ENCODE assay signal across 8 cellular contexts in genomic region chr6:145815351-145815772, GRCh38. TPM values are rescaled to one million over a fixed set of nuclear protein-coding genes. Genes with fewer than 3 reads are reported as not detected.
DNase-seq lines count a peak whose midpoint lies in the region; ATAC-seq and TF ChIP-seq lines count a peak whose summit lies in the region.

No MANE protein-coding gene starts in this region.

- H3K27ac ChIP-seq in A673 (ENCODE audit: low read depth, low read length, poor library complexity, severe bottlenecking) (peak overlapping the region; percentile 87), RWPE1 (peak overlapping the region; percentile 92), endodermal cell (ENCODE audit: low read depth, low read length) (peak overlapping the region; percentile 92)

- no TSS peak for BruUV-seq in A673 (replicated peaks; lab: Mats Ljungman, UMichigan)

- peak overlapping the region; percentile 84 for H3K4me3 ChIP-seq in A673 (ENCODE audit: low read depth, low read length, poor library complexity, severe bottlenecking)
- peak overlapping the region; percentile 92 for H3K4me3 ChIP-seq in endodermal cell (ENCODE audit: low read length)
- H3K4me3 ChIP-seq in mucosa of descending colon = peak overlapping the region; percentile 56

- peaks cover 22% of the 10 kb centered on the region for H3K4me1 ChIP-seq in A673 (ENCODE audit: insufficient read depth, low read length, poor library complexity, severe bottlenecking)
- H3K4me1 ChIP-seq in endodermal cell (ENCODE audit: control insufficient read depth, insufficient read depth, low read length) = peaks cover 8% of the 10 kb centered on the region
- peaks cover 4% of the 10 kb centered on the region for H3K4me1 ChIP-seq in mucosa of descending colon (ENCODE audit: low read depth)

- DNase-seq in A673 (ENCODE audit: low spot score) (no peak), RWPE1 (ENCODE audit: low spot score) (peak; percentile 31), endodermal cell (no peak), mucosa of descending colon (peak in 1 of 3 donors; percentile 30), mesenteric fat pad (ENCODE audit: low spot score) (no peak)

- TF ChIP-seq CTCF in A673 (conservative IDR thresholded peaks at IDR 0.05; ENCODE audit: low read depth, low read length) = no peak
- TF ChIP-seq CTCF in RWPE1 (conservative IDR thresholded peaks at IDR 0.05; ENCODE audit: low read depth) = no peak
- TF ChIP-seq CTCF in endodermal cell (conservative IDR thresholded peaks at IDR 0.05) = no peak
- no peak for TF ChIP-seq CTCF in mucosa of descending colon (IDR thresholded peaks at IDR 0.05)

- H3K27me3 ChIP-seq in A673 (replicated peaks; ENCODE audit: insufficient read depth, low read depth, low read length, poor library complexity) (no peaks in the 10 kb centered on the region), endodermal cell (ENCODE audit: control insufficient read depth, insufficient read depth, low read length, poor library complexity, severe bottlenecking) (no peaks in the 10 kb centered on the region)

- intact Hi-C loops in A673 (cut with micrococcal nuclease; ENCODE audit: unreplicated experiment) = loop anchor here (2.0 kb wide), 1 partner anchor 81 kb away; the partner anchor contains the start of gene EPM2A
- intact Hi-C loops in mucosa of descending colon (cut with DNase I, micrococcal nuclease) = loop anchor here in 1 of 2 donors (10.0 kb wide), 1 partner anchor 81 kb away; the partner anchor contains the start of gene EPM2A

- peak overlapping the region; percentile 96 for H3K27ac Mint-ChIP-seq in endodermal cell

- H3K36me3 Mint-ChIP-seq in endodermal cell (ENCODE audit: low read depth) = no peaks in the 10 kb centered on the region

- POLR2A ChIA-PET in A673 (lab: Charles Lee; ENCODE audit: low non-redundant PET) (interaction anchor here (0.5 kb wide), 1 partner anchor 345 kb away, joined by 4 read pairs; no protein-coding TSS in a partner anchor), RWPE1 (lab: Yijun Ruan, JAX; ENCODE audit: low non-redundant PET) (interaction anchor here (2.6 kb wide), 1 partner anchor 80 kb away, joined by 17 read pairs; the partner anchor contains the start of gene EPM2A)

- peak; percentile 2 for ATAC-seq in GM18498 (IDR thresholded peaks at IDR 0.05; ENCODE audit: unreplicated experiment)
- ATAC-seq in HG03025 (IDR thresholded peaks at IDR 0.05; ENCODE audit: low FRiP score, unreplicated experiment) = peak; percentile 6
- ATAC-seq in mucosa of descending colon = peak; percentile 2
- ATAC-seq in GM18858 (IDR thresholded peaks at IDR 0.05; ENCODE audit: unreplicated experiment) = no peak

- no peaks in the 10 kb centered on the region for H3K9me3 Mint-ChIP-seq in endodermal cell

- no peaks in the 10 kb centered on the region for H3K27me3 Mint-ChIP-seq in endodermal cell (ENCODE audit: insufficient read depth)

- peak overlapping the region; percentile 88 for H3K9ac ChIP-seq in endodermal cell (ENCODE audit: extremely low read depth, low read length, poor library complexity, severe bottlenecking)

- H3K36me3 ChIP-seq in A673 (ENCODE audit: insufficient read depth, low read length, poor library complexity, severe bottlenecking) (no peaks in the 10 kb centered on the region), endodermal cell (ENCODE audit: control insufficient read depth, insufficient read depth, low read length) (no peaks in the 10 kb centered on the region), mucosa of descending colon (ENCODE audit: low read depth) (no peaks in the 10 kb centered on the region)

- H3K9me3 ChIP-seq in A673 (ENCODE audit: low read depth, low read length, poor library complexity, severe bottlenecking) = no peaks in the 10 kb centered on the region
- no peaks in the 10 kb centered on the region for H3K9me3 ChIP-seq in endodermal cell (ENCODE audit: control insufficient read depth, low read length)
- H3K9me3 ChIP-seq in mucosa of descending colon = no peaks in the 10 kb centered on the region

- 0 to 6% methylated on average over 7 to 19 of the region's 19 CpGs for WGBS in endodermal cell (ENCODE audit: insufficient coverage in 1 of 2, insufficient read length in 1 of 2), 2 experiments

- CTCF ChIA-PET in A673 (lab: Charles Lee) = no interaction called here
- CTCF ChIA-PET in RWPE1 (lab: Yijun Ruan, JAX) = interaction anchor here (0.6 to 1.1 kb wide), 2 partner anchors 11 to 56 kb away, joined by 3 to 5 read pairs; no protein-coding TSS in a partner anchor

- H3K4me1 Mint-ChIP-seq in endodermal cell = peaks cover 30% of the 10 kb centered on the region

- peak overlapping the region; percentile 71 for H3K4me3 Mint-ChIP-seq in endodermal cell

RNA-seq across cellular contexts. Expression of gene FBXO30, which starts 0.8 kb away (rescaled TPM):
- 10.9 and 12.2 TPM in 2 replicates for total RNA-seq in A673 (2021)
- 10 to 100 TPM; 17.8 to 17.9 TPM for total RNA-seq in endodermal cell
- polyA plus RNA-seq in endodermal cell (2013, experiment 1 of 2) = 12.8 TPM
- 13.1 TPM for polyA plus RNA-seq in endodermal cell (2013, experiment 2 of 2)
- total RNA-seq in mucosa of descending colon = 10 to 100 TPM in 1 of 3 donors, 1 to 10 TPM in 2; 6.3 to 34.7 (median 7.1) TPM
- 8.1 TPM for total RNA-seq in mesenteric fat pad
